ENCODE assay signal across 8 cellular contexts in genomic region chr11:818396-819128, GRCh38. TPM values are rescaled to one million over a fixed set of nuclear protein-coding genes. Genes with fewer than 3 reads are reported as not detected.
DNase-seq lines count a peak whose midpoint lies in the region; ATAC-seq and TF ChIP-seq lines count a peak whose summit lies in the region.

TSS of gene PNPLA2 (plus strand) at chr11:818914. CDS start at chr11:819719, 805 bp downstream.

- H3K27ac ChIP-seq in cardiac muscle cell (peak within 1 kb of the TSS; percentile 95), psoas muscle (peak within 1 kb of the TSS; percentile 96)

- 31 to 42% (median 41%) methylated on average over 17 to 20 of the region's 20 CpGs for WGBS in psoas muscle, 3 donors

- H3K27me3 Mint-ChIP-seq in activated CD4-positive, alpha-beta memory T cell treated with anti-CD3 and anti-CD28 coated beads, Interleukin-2, amount 10 ng/mL, durations not matched to agents 7 days and 5 days: no peaks in the 10 kb centered on the region

- intact Hi-C loops in T-helper 2 cell treated with Interferon-gamma antibody and Interleukin-4, amounts not matched to agents 100 ng/mL and 5 ng/mL, for 36 hours (cut with micrococcal nuclease): loop anchor here (1.0 kb wide), 2 partner anchors 9 to 12 kb away; partner anchors contain the start of gene RPLP2
- intact Hi-C loops in psoas muscle (cut with DNase I): no loop called here

- DNase-seq in T-helper 2 cell: no peak
- no peak for DNase-seq in activated CD4-positive, alpha-beta memory T cell treated with anti-CD3 and anti-CD28 coated beads, Interleukin-2, amount 10 ng/mL, durations not matched to agents 7 days and 5 days
- DNase-seq in cardiac muscle cell (ENCODE audit: low read depth in 1 of 2, low spot score in 1 of 2): peak in 1 of 2 donors; percentile 78
- peak; percentile 60 to 78 for DNase-seq in psoas muscle
- no peak for DNase-seq in occipital lobe (lab: John Stamatoyannopoulos, UW)
- DNase-seq in NOMO-1 (lab: John Stamatoyannopoulos, UW; ENCODE audit: unreplicated experiment in 2 of 2): no peak

- H3K36me3 ChIP-seq in cardiac muscle cell (no peaks in the 10 kb centered on the region), psoas muscle (ENCODE audit: insufficient read depth in 1 of 2, low read depth in 1 of 2) (peaks cover 2 to 40% of the 10 kb centered on the region in 2 donors)

- peak within 1 kb of the TSS; percentile 74 for H3K4me3 Mint-ChIP-seq in activated CD4-positive, alpha-beta memory T cell treated with anti-CD3 and anti-CD28 coated beads, Interleukin-2, amount 10 ng/mL, durations not matched to agents 7 days and 5 days

- CTCF ChIA-PET in activated CD4-positive, alpha-beta memory T cell treated with anti-CD3 and anti-CD28 coated beads, Interleukin-2, amount 10 ng/mL, durations not matched to agents 7 days and 5 days (lab: Charles Lee): interaction anchor here (1.2 to 2.0 kb wide), 4 partner anchors 7 to 369 kb away, joined by 3 to 8 read pairs (median 4); partner anchors contain the start of genes DEAF1, PTDSS2, RPLP2 and TMEM80

- no peaks in the 10 kb centered on the region for H3K9me3 Mint-ChIP-seq in activated CD4-positive, alpha-beta memory T cell treated with anti-CD3 and anti-CD28 coated beads, Interleukin-2, amount 10 ng/mL, durations not matched to agents 7 days and 5 days

- H3K27ac Mint-ChIP-seq in activated CD4-positive, alpha-beta memory T cell treated with anti-CD3 and anti-CD28 coated beads, Interleukin-2, amount 10 ng/mL, durations not matched to agents 7 days and 5 days: peak within 1 kb of the TSS; percentile 47

- peaks cover 4% of the 10 kb centered on the region for H3K36me3 Mint-ChIP-seq in activated CD4-positive, alpha-beta memory T cell treated with anti-CD3 and anti-CD28 coated beads, Interleukin-2, amount 10 ng/mL, durations not matched to agents 7 days and 5 days (ENCODE audit: low read depth)

- H3K4me1 ChIP-seq in cardiac muscle cell (ENCODE audit: low read depth) (no peaks in the 10 kb centered on the region), psoas muscle (peaks cover 30% of the 10 kb centered on the region)

- H3K9me3 ChIP-seq in cardiac muscle cell (ENCODE audit: low read depth): no peaks in the 10 kb centered on the region
- H3K9me3 ChIP-seq in psoas muscle: no peaks in the 10 kb centered on the region

- POLR2A ChIA-PET in activated CD4-positive, alpha-beta memory T cell treated with anti-CD3 and anti-CD28 coated beads, Interleukin-2, amount 10 ng/mL, durations not matched to agents 7 days and 5 days (lab: Charles Lee): interaction anchor here (1.0 to 5.2 kb wide), 10 partner anchors 8 to 29 kb away, joined by 3 to 74 read pairs (median 8); partner anchors contain the start of genes CD151, CRACR2B, PIDD1 and POLR2L

- ATAC-seq in psoas muscle (no peak), GM18517 (IDR thresholded peaks at IDR 0.05; ENCODE audit: unreplicated experiment) (no peak)

- no peaks in the 10 kb centered on the region for H3K27me3 ChIP-seq in cardiac muscle cell
- H3K27me3 ChIP-seq in psoas muscle (ENCODE audit: insufficient read depth in 3 of 3, low read length in 2 of 3): no peaks in the 10 kb centered on the region

- TF ChIP-seq CTCF in cardiac muscle cell (IDR thresholded peaks at IDR 0.05; ENCODE audit: low read depth, low read length): no peak
- TF ChIP-seq CTCF in psoas muscle (IDR thresholded peaks at IDR 0.05): no peak

- H3K4me3 ChIP-seq in cardiac muscle cell (peak within 1 kb of the TSS; percentile 94), psoas muscle (peak within 1 kb of the TSS; percentile 88)

- H3K4me1 Mint-ChIP-seq in activated CD4-positive, alpha-beta memory T cell treated with anti-CD3 and anti-CD28 coated beads, Interleukin-2, amount 10 ng/mL, durations not matched to agents 7 days and 5 days: peaks cover 15% of the 10 kb centered on the region

RNA-seq across cellular contexts. Expression of gene PNPLA2, which starts in this region (rescaled TPM):
- total RNA-seq in T-helper 2 cell treated with Interferon-gamma antibody and Interleukin-4, amounts not matched to agents 100 ng/mL and 5 ng/mL, for 36 hours: 43.0 and 50.3 TPM in 2 replicates
- total RNA-seq in activated CD4-positive, alpha-beta memory T cell treated with anti-CD3 and anti-CD28 coated beads, Interleukin-2, amount 10 ng/mL, durations not matched to agents 7 days and 5 days: 10 to 100 TPM; 66.8 to 70.9 TPM
- total RNA-seq in cardiac muscle cell (59.9 and 99.9 TPM in 2 replicates), psoas muscle (100 to 1,000 TPM; 125 to 247 (median 175) TPM), occipital lobe (5.3 TPM)
- polyA plus RNA-seq in cardiac muscle cell (81.6 and 91.1 TPM in 2 replicates), psoas muscle (10 to 100 TPM; 64.8 to 87.9 (median 83.8) TPM)

Comparison
In these comparisons a context has a peak if more than half of its experiments do, and no peak if none do; other contexts are left out.
1. DNase-seq: peak in psoas muscle (2 of 2); none in T-helper 2 cell (0 of 5), activated CD4-positive, alpha-beta memory T cell treated with anti-CD3 and anti-CD28 coated beads, Interleukin-2, amount 10 ng/mL, durations not matched to agents 7 days and 5 days (single experiment), occipital lobe (single experiment) and NOMO-1 (0 of 2).